Comparison of ENCODE assay signal across 8 cellular contexts in the genomic region with DNA sequence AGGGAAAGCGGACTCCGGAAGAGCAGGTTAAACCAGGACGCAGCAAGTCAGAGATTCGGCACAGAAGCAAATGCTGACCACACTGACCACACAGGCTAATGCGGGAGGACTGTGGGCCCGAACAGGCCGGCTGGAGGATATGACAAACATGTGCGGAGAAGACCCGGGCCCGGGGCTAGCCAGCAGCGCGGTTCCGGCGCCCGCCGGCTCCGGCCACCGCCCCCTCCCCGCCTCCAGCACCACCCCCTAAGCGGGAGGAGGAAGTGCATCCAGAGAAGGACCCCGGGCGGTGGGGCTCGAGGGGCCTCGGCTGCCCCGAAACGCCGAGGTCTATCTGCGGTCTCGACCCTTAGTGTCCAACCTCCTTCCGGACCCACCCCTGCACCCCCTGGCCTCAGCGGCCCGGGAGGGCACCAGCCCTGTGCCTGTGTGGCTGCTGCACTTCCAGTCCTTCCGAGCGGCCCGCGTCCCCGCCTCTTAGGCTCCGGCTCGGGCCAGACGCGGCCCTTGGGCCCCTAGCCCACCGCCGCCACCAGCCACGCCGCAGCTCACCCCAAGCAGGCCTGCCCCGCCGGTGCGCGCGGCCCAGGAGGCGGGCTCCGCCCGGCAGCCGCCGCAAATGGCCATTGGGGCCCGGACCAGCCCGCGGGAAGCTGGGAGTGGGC. TPM values are rescaled to one million over a fixed set of nuclear protein-coding genes. Genes with fewer than 3 reads are reported as not detected.
DNase-seq lines count a peak whose midpoint lies in the region; ATAC-seq, FAIRE-seq and TF ChIP-seq lines count a peak whose summit lies in the region.

No MANE protein-coding gene starts in this region.

- CTCF ChIA-PET in K562 (lab: Yijun Ruan, JAX; ENCODE audit: low intra/inter-chr PET ratio): no interaction called here

- POLR2A ChIA-PET in K562 (lab: Yijun Ruan, JAX): interaction anchor here (0.6 to 1.9 kb wide), 10 partner anchors 8 to 136 kb away, joined by 3 to 11 read pairs (median 3); no protein-coding TSS in a partner anchor

- H3K36me3 ChIP-seq in HUES6 (ENCODE audit: control insufficient read depth, insufficient read depth, low read length) (peaks cover 8% of the 10 kb centered on the region; the same call in 1 of the 2 replicates), K562 (ENCODE audit: control insufficient read depth, insufficient read depth, low read length) (peaks cover 34% of the 10 kb centered on the region), gastrocnemius medialis (no peaks in the 10 kb centered on the region)

- H4K20me1 ChIP-seq in K562 (replicated peaks; ENCODE audit: control insufficient read depth, insufficient read depth, low read length): no peaks in the 10 kb centered on the region

- H3K27me3 ChIP-seq in HUES6 (ENCODE audit: control insufficient read depth, insufficient read depth, low read length) (no peaks in the 10 kb centered on the region), K562 (ENCODE audit: control insufficient read depth in 2 of 2, insufficient read depth in 2 of 2, low read length in 2 of 2) (no peaks in the 10 kb centered on the region), gastrocnemius medialis (no peaks in the 10 kb centered on the region)

- peaks cover 29% of the 10 kb centered on the region for H3K4me1 Mint-ChIP-seq in T-helper 1 cell treated with Interleukin-12 subunit alpha and Interleukin-12 subunit beta and Interleukin-4 antibody, amounts not matched to agents 30 μg/mL and 1 μg/mL, for 36 hours (ENCODE audit: low read depth)

- WGBS in K562 (ENCODE audit: insufficient coverage, low coverage, missing lambda C conversion rate): under 1% methylated on average over 46 of the region's 58 CpGs

- ATAC-seq in GM21381 (IDR thresholded peaks at IDR 0.05; ENCODE audit: unreplicated experiment): peak; percentile 28
- ATAC-seq in K562: peak; percentile 55
- ATAC-seq in gastrocnemius medialis: peak; percentile 53 to 61
- no peak for ATAC-seq in HG03457 (IDR thresholded peaks at IDR 0.05; ENCODE audit: unreplicated experiment)

- no peaks in the 10 kb centered on the region for H3K9me1 ChIP-seq in K562 (ENCODE audit: control insufficient read depth, insufficient read depth, low read length)

- peak overlapping the region; percentile 95 for H3K4me3 ChIP-seq in HUES6 (ENCODE audit: low read depth, low read length)
- H3K4me3 ChIP-seq in K562: peak overlapping the region; percentile 76
- H3K4me3 ChIP-seq in iPS-11a (ENCODE audit: low read depth, low read length): peak overlapping the region; percentile 92
- H3K4me3 ChIP-seq in gastrocnemius medialis: peak overlapping the region; percentile 70 to 81 (median 75)

- H3K36me3 Mint-ChIP-seq in T-helper 1 cell treated with Interleukin-12 subunit alpha and Interleukin-12 subunit beta and Interleukin-4 antibody, amounts not matched to agents 30 μg/mL and 1 μg/mL, for 36 hours (ENCODE audit: low read depth): peaks cover 11% of the 10 kb centered on the region

- peaks cover 70% of the 10 kb centered on the region for H3K79me2 ChIP-seq in K562 (ENCODE audit: control insufficient read depth, insufficient read depth, low read length)

- TF ChIP-seq CTCF in K562 (IDR thresholded peaks at IDR 0.05 in 2 of 3, conservative IDR thresholded peaks at IDR 0.05 in 1 of 3; ENCODE audit: insufficient read depth in 2 of 3, low read depth in 1 of 3, low read length in 3 of 3): no peak
- no peak for TF ChIP-seq CTCF in gastrocnemius medialis (IDR thresholded peaks at IDR 0.05 in 4 of 5, conservative IDR thresholded peaks at IDR 0.05 in 1 of 5)

- peak overlapping the region; percentile 100 for H3K4me3 Mint-ChIP-seq in T-helper 1 cell treated with Interleukin-12 subunit alpha and Interleukin-12 subunit beta and Interleukin-4 antibody, amounts not matched to agents 30 μg/mL and 1 μg/mL, for 36 hours

- H3K27ac Mint-ChIP-seq in T-helper 1 cell treated with Interleukin-12 subunit alpha and Interleukin-12 subunit beta and Interleukin-4 antibody, amounts not matched to agents 30 μg/mL and 1 μg/mL, for 36 hours: peak overlapping the region; percentile 98

- BruUV-seq in K562 (replicated peaks; lab: Mats Ljungman, UMichigan): no TSS peak

- H3K27ac ChIP-seq in HUES6 (ENCODE audit: low read depth, low read length) (peak overlapping the region; percentile 93), K562 (ENCODE audit: extremely low read depth, low read depth, low read length) (peak overlapping the region; percentile 98), gastrocnemius medialis (peak overlapping the region; percentile 57 to 70 (median 62))

- no peaks in the 10 kb centered on the region for H3K27me3 Mint-ChIP-seq in T-helper 1 cell treated with Interleukin-12 subunit alpha and Interleukin-12 subunit beta and Interleukin-4 antibody, amounts not matched to agents 30 μg/mL and 1 μg/mL, for 36 hours (ENCODE audit: low read depth)

- H3K9ac ChIP-seq in HUES6 (ENCODE audit: low read length) (peak overlapping the region; percentile 89), K562 (ENCODE audit: insufficient read depth in 1 of 2, low read depth in 2 of 2, low read length in 2 of 2) (peak overlapping the region; percentile 93 to 97)

- no peak for TF ChIP-seq RAD21 in K562 (CRISPR knock-in tag; conservative IDR thresholded peaks at IDR 0.05 in 1 of 2, IDR thresholded peaks at IDR 0.05 in 1 of 2)

- DNase-seq in D341Med (ENCODE audit: low spot score) (peak; percentile 76), K562 (ENCODE audit: extremely low read depth in 1 of 4, low spot score in 3 of 4) (peak; percentile 72 to 82 (median 76)), gastrocnemius medialis (peak in 1 of 2 donors; percentile 3)

- H3K4me2 ChIP-seq in K562 (ENCODE audit: insufficient read depth, low read length): peak overlapping the region; percentile 96

- intact Hi-C loops in K562 (cut with micrococcal nuclease): loop anchor here (5.0 to 10.0 kb wide), 5 partner anchors 59 to 469 kb away; a partner anchor contains a TSS
- intact Hi-C loops in gastrocnemius medialis (cut with DNase I; ENCODE audit: low total_unique reads): loop anchor here (5.0 to 10.0 kb wide), 2 partner anchors 91 to 492 kb away; a partner anchor contains a TSS

- FAIRE-seq in K562 (lab: Jason Lieb, UNC): no peak

- peaks cover 37% of the 10 kb centered on the region for H3K4me1 ChIP-seq in HUES6 (ENCODE audit: control insufficient read depth, insufficient read depth, low read length)
- H3K4me1 ChIP-seq in K562 (replicated peaks in 1 of 2; ENCODE audit: control insufficient read depth in 2 of 2, insufficient read depth in 2 of 2, low read length in 2 of 2): peaks cover 32 to 44% of the 10 kb centered on the region in 2 experiments
- H3K4me1 ChIP-seq in gastrocnemius medialis: no peaks in the 10 kb centered on the region

- TF ChIP-seq POLR2A in K562 (conservative IDR thresholded peaks at IDR 0.05): peak; percentile 85
- TF ChIP-seq POLR2A in gastrocnemius medialis (IDR thresholded peaks at IDR 0.05): peak in 1 of 2 donors; percentile 21

- no peaks in the 10 kb centered on the region for H3K9me3 Mint-ChIP-seq in T-helper 1 cell treated with Interleukin-12 subunit alpha and Interleukin-12 subunit beta and Interleukin-4 antibody, amounts not matched to agents 30 μg/mL and 1 μg/mL, for 36 hours

- in situ Hi-C loops in K562 (cut with MboI) (no loop called here), gastrocnemius medialis (cut with MboI; ENCODE audit: low sequenced_read_pairs in 4 of 4) (no loop called here)

- no peak; the same call in 1 of the 2 replicates for TF ChIP-seq EP300 in K562 (IDR thresholded peaks at IDR 0.05; ENCODE audit: low read length)

- H3K9me3 ChIP-seq in HUES6 (ENCODE audit: control insufficient read depth, insufficient read depth, low read depth, low read length) (no peaks in the 10 kb centered on the region), K562 (replicated peaks; ENCODE audit: control insufficient read depth, insufficient read depth, low read depth, low read length) (no peaks in the 10 kb centered on the region), gastrocnemius medialis (no peaks in the 10 kb centered on the region)

- peak overlapping the region; percentile 81 for H2AFZ ChIP-seq in K562 (ENCODE audit: low read depth, low read length)

TF ChIP-seq in K562, 482 proteins besides CTCF, POLR2A, EP300 and RAD21 (continues in another document):
- TF ChIP-seq, protein P1, sequence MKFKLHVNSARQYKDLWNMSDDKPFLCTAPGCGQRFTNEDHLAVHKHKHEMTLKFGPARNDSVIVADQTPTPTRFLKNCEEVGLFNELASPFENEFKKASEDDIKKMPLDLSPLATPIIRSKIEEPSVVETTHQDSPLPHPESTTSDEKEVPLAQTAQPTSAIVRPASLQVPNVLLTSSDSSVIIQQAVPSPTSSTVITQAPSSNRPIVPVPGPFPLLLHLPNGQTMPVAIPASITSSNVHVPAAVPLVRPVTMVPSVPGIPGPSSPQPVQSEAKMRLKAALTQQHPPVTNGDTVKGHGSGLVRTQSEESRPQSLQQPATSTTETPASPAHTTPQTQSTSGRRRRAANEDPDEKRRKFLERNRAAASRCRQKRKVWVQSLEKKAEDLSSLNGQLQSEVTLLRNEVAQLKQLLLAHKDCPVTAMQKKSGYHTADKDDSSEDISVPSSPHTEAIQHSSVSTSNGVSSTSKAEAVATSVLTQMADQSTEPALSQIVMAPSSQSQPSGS (CRISPR knock-in tag; IDR thresholded peaks at IDR 0.05): no peak
- no peak for TF ChIP-seq MECOM (CRISPR knock-in tag; IDR thresholded peaks at IDR 0.05)

RNA-seq across cellular contexts. Expression of a gene that starts 2.1 kb away (rescaled TPM):
- total RNA-seq in K562 (2011; cell fraction: chromatin; rRNA removed; ENCODE audit: low replicate concordance): 35.9 and 91.6 TPM in 2 replicates
- 22.5 and 58.2 TPM in 2 replicates for total RNA-seq in K562 (2011; cell fraction: nucleolus; rRNA removed)
- 57.6 and 78.6 TPM in 2 replicates for total RNA-seq in K562 (2011; cell fraction: nucleoplasm; rRNA removed)
- total RNA-seq in K562 (2014; rRNA removed) (18.3 and 18.4 TPM in 2 replicates), K562 (2014; rRNA removed; fragmentation: Illumina TruSeq; extraction: Trizol) (51.0 and 56.5 TPM in 2 replicates), K562 (2015; rRNA removed; fragmentation: Illumina TruSeq; extraction: Trizol) (34.0 and 36.4 TPM in 2 replicates), K562 (2021) (50.4 and 55.0 TPM in 2 replicates), gastrocnemius medialis (under 1 TPM in 3 of 4 donors, not detected in 1; 0.10 to 0.42 (median 0.13) TPM)
- polyA plus RNA-seq in K562 (2011; rRNA removed) (72.9 and 81.1 TPM in 2 replicates), K562 (2014; fragmentation: Illumina TruSeq; extraction: Trizol) (58.8 and 82.6 TPM in 2 replicates), K562 (2014; fragmentation: Nextera tagmentation; extraction: Ambion mirVana) (10 to 100 TPM; 30.9 to 31.0 TPM), K562 (2014; rRNA removed) (46.0 and 77.8 TPM in 2 replicates)
- polyA plus RNA-seq in K562 (2011; cell fraction: cytosol; rRNA removed): 21.1 and 30.4 TPM in 2 replicates
- 29.4 and 50.1 TPM in 2 replicates for polyA plus RNA-seq in K562 (2011; cell fraction: nucleus; rRNA removed)
- 31.1 and 56.7 TPM in 2 replicates for polyA plus RNA-seq in K562 (2012)
- polyA minus RNA-seq in K562 (2011; rRNA and poly(A)+ RNA removed): 66.7 and 67.9 TPM in 2 replicates
- polyA minus RNA-seq in K562 (2011; cell fraction: cytosol; rRNA and poly(A)+ RNA removed): 18.6 and 21.9 TPM in 2 replicates
- 19.7 and 20.5 TPM in 2 replicates for polyA minus RNA-seq in K562 (2011; cell fraction: nucleus; rRNA and poly(A)+ RNA removed)

Comparison
In these comparisons a context has a peak if more than half of its experiments do, and no peak if none do; other contexts are left out.
1. RNA of a gene that starts 2.1 kb away (total RNA-seq): 18.3 to 91.6 TPM in K562; 0.10 to 0.42 TPM in gastrocnemius medialis; every median in the first group is over 10 times any median in the second.
2. Peak in every context shown above with its lines, with median percentiles within 50 percentile points of each other: H3K27ac ChIP-seq and H3K4me3 ChIP-seq.